In the genomic region with DNA sequence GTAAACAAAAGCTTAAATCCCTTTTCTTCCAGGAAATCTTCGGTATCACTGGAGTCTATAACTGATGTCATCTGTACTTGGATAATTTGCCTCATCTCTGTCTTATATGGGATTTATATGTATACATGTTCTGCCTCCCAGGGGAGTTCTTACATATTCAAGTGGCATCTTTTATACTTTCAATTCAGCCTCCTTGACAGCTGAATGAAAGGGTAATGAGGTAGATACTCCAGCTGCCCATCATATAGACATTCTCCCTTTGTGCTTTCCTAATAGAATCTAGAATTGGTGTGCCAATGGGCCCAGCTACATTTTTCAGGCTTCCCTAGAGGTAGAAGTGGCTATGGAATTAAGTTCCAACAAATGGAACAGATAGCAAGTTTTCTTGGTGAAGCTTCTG, we compare ENCODE assay signal across 24 cellular contexts.
"Had no signal": no experiment of that assay in that cellular context is flagged by ENCODE, and none has a peak within 500 bp of the region (broad histone marks: within the 10 kb centered on the region; RNA-seq: fewer than 3 reads in every experiment).

No MANE protein-coding gene starts in this region.

- DNase-seq: activated B cell treated with CpG ODN at 0.5 μM for 24 hours; activated CD4-positive, alpha-beta memory T cell treated with anti-CD3 and anti-CD28 coated beads for 36 hours; activated CD4-positive, alpha-beta T cell treated with anti-CD3 and anti-CD28 coated beads for 36 hours; activated CD4-positive, alpha-beta T cell treated with anti-CD3 and anti-CD28 coated beads, Interleukin-2, amount 10 ng/mL, durations not matched to agents 24 days and 14 days; activated CD4-positive, CD25-positive, alpha-beta regulatory T cell treated with anti-CD3 and anti-CD28 coated beads, Interleukin-2, amount 50 U/mL, for 72 hours; activated CD8-positive, alpha-beta memory T cell treated with anti-CD3 and anti-CD28 coated beads, Interleukin-2, amount 10 ng/mL, durations not matched to agents 7 days and 5 days; activated CD8-positive, alpha-beta memory T cell treated with anti-CD3 and anti-CD28 coated beads, Interleukin-2, amount 50 U/mL, for 4 hours; activated CD8-positive, alpha-beta T cell treated with anti-CD3 and anti-CD28 coated beads, Interleukin-2, amount 10 ng/mL, durations not matched to agents 7 days and 5 days; activated effector memory CD4-positive, alpha-beta T cell treated with anti-CD3 and anti-CD28 coated beads, Interleukin-2, amount 50 U/mL, for 16 hours; activated naive CD4-positive, alpha-beta T cell treated with anti-CD3 and anti-CD28 coated beads, Interleukin-2, amount 10 ng/mL, durations not matched to agents 7 days and 5 days; activated naive CD8-positive, alpha-beta T cell treated with anti-CD3 and anti-CD28 coated beads, Interleukin-2, amount 10 ng/mL, durations not matched to agents 7 days and 5 days; activated T-cell treated with anti-CD3 and anti-CD28 coated beads, Interleukin-2, amount 50 U/mL, for 1 hour; activated T-cell treated with anti-CD3 and anti-CD28 coated beads, Interleukin-2, amount 50 U/mL, for 48 hours; central memory CD4-positive, alpha-beta T cell; cerebellar nuclear complex; colonic mucosa; effector CD8-positive, alpha-beta T cell; esophagus squamous epithelium; foreskin melanocyte; heart right ventricle; T1000; WERI-Rb-1 had no signal

- ATAC-seq: activated CD4-positive, alpha-beta T cell treated with anti-CD3 and anti-CD28 coated beads for 36 hours; activated CD8-positive, alpha-beta memory T cell treated with anti-CD3 and anti-CD28 coated beads, Interleukin-2, amount 10 ng/mL, durations not matched to agents 7 days and 5 days; activated CD8-positive, alpha-beta T cell treated with anti-CD3 and anti-CD28 coated beads, Interleukin-2, amount 10 ng/mL, durations not matched to agents 7 days and 5 days; activated naive CD4-positive, alpha-beta T cell treated with anti-CD3 and anti-CD28 coated beads, Interleukin-2, amount 50 U/mL, for 72 hours; gastroesophageal sphincter; heart right ventricle had no signal
